ENCODE assay signal across 18 cellular contexts in genomic region chr18:26977791-26978190, GRCh38.
A peak's percentile ranks its signal among the peaks of the same experiment; 100 is the strongest.
DNase-seq lines count a peak whose midpoint lies in the region; ATAC-seq, FAIRE-seq and TF ChIP-seq lines count a peak whose summit lies in the region.
"Had no signal": no experiment of that assay in that cellular context is flagged by ENCODE, and none has a peak within 500 bp of the region (broad histone marks: within the 10 kb centered on the region; RNA-seq: fewer than 3 reads in every experiment).

No MANE protein-coding gene starts in this region.

- H3K4me3 ChIP-seq in BLaER1 treated with 17β-estradiol and CSF1 and Interleukin-3, amounts not matched to agents 10 nM and 100 nM, result no peak overlapping the region
- H3K4me3 ChIP-seq in OCI-LY1 (ENCODE audit: low read depth, low read length, poor library complexity, severe bottlenecking), result no peak overlapping the region
- no peak overlapping the region for H3K4me3 ChIP-seq in CD8-positive, alpha-beta memory T cell (ENCODE audit: low read length)
- H3K4me3 ChIP-seq: GM23338 had no signal

- no peak overlapping the region for H3K27ac ChIP-seq in BLaER1 treated with 17β-estradiol and CSF1 and Interleukin-3, amounts not matched to agents 10 nM and 100 nM
- H3K27ac ChIP-seq in OCI-LY1 (ENCODE audit: low read depth, low read length, poor library complexity, severe bottlenecking), result peak overlapping the region; percentile 83
- H3K27ac ChIP-seq in CD8-positive, alpha-beta memory T cell (ENCODE audit: low read depth, low read length), result no peak overlapping the region

- POLR2A ChIA-PET in CD8-positive, alpha-beta memory T cell (lab: Charles Lee), result no interaction called here

- H4K20me1 ChIP-seq in BLaER1 treated with 17β-estradiol and CSF1 and Interleukin-3, amounts not matched to agents 10 nM and 100 nM, result no peaks in the 10 kb centered on the region
- no peaks in the 10 kb centered on the region for H4K20me1 ChIP-seq in OCI-LY1 (ENCODE audit: insufficient read depth, low read length)

- no peak overlapping the region for H3K4me3 Mint-ChIP-seq in CD8-positive, alpha-beta memory T cell
- H3K4me3 Mint-ChIP-seq: CD14-positive monocyte; CD8-positive, alpha-beta T cell; GM23338 had no signal

- H3K4me1 Mint-ChIP-seq in CD8-positive, alpha-beta memory T cell, result no peaks in the 10 kb centered on the region
- H3K4me1 Mint-ChIP-seq: CD14-positive monocyte had no signal

- H3K27me3 ChIP-seq in BLaER1 treated with 17β-estradiol and CSF1 and Interleukin-3, amounts not matched to agents 10 nM and 100 nM, result no peaks in the 10 kb centered on the region
- H3K27me3 ChIP-seq in OCI-LY1 (ENCODE audit: insufficient read depth, low read length), result no peaks in the 10 kb centered on the region
- no peaks in the 10 kb centered on the region for H3K27me3 ChIP-seq in CD8-positive, alpha-beta memory T cell (ENCODE audit: insufficient read depth, low read length, poor library complexity, severe bottlenecking)

- H3K36me3 ChIP-seq in BLaER1 treated with 17β-estradiol and CSF1 and Interleukin-3, amounts not matched to agents 10 nM and 100 nM, result no peaks in the 10 kb centered on the region
- H3K36me3 ChIP-seq in OCI-LY1 (ENCODE audit: insufficient read depth, low read length), result no peaks in the 10 kb centered on the region
- H3K36me3 ChIP-seq in CD8-positive, alpha-beta memory T cell (ENCODE audit: insufficient read depth, low read length), result no peaks in the 10 kb centered on the region

- no peak for TF ChIP-seq CTCF in OCI-LY1 (IDR thresholded peaks at IDR 0.05; ENCODE audit: low read length)

- no peak overlapping the region for H3K27ac Mint-ChIP-seq in CD8-positive, alpha-beta memory T cell
- H3K27ac Mint-ChIP-seq: CD14-positive monocyte; CD8-positive, alpha-beta T cell; GM23338 had no signal

- H3K4me2 ChIP-seq in BLaER1 treated with 17β-estradiol and CSF1 and Interleukin-3, amounts not matched to agents 10 nM and 100 nM, result peak overlapping the region; percentile 2 to 86 (median 69); a peak in 20 of 22 replicates
- H3K4me2 ChIP-seq in OCI-LY1 (ENCODE audit: low read length), result peak overlapping the region; percentile 61
- H3K4me2 ChIP-seq: GM23338 had no signal

- H3K9me3 ChIP-seq in BLaER1 treated with 17β-estradiol and CSF1 and Interleukin-3, amounts not matched to agents 10 nM and 100 nM (replicated peaks in 1 of 11), result no peaks in the 10 kb centered on the region
- no peaks in the 10 kb centered on the region for H3K9me3 ChIP-seq in OCI-LY1 (ENCODE audit: low read length)
- no peaks in the 10 kb centered on the region for H3K9me3 ChIP-seq in CD8-positive, alpha-beta memory T cell (ENCODE audit: low read length)
- H3K9me3 ChIP-seq: Caco-2 had no signal

- peaks cover 3 to 7% (median 4%) of the 10 kb centered on the region in 5 donors for H3K9me3 Mint-ChIP-seq in CD8-positive, alpha-beta memory T cell
- H3K9me3 Mint-ChIP-seq: GM23338 had no signal

- H2AFZ ChIP-seq in OCI-LY1 (ENCODE audit: low read length), result peak overlapping the region; percentile 22; the same call in 1 of the 2 replicates
- H2AFZ ChIP-seq: GM23338 had no signal

- FAIRE-seq in GM12892 (lab: Jason Lieb, UNC), result peak; percentile 65
- FAIRE-seq: G401.6 had no signal

- H3K27me3 Mint-ChIP-seq in CD8-positive, alpha-beta memory T cell, result no peaks in the 10 kb centered on the region
- H3K27me3 Mint-ChIP-seq: B cell, IgD-negative memory B cell had no signal

- H3K4me1 ChIP-seq in BLaER1 treated with 17β-estradiol and CSF1 and Interleukin-3, amounts not matched to agents 10 nM and 100 nM, result peaks cover 29 to 49% (median 36%) of the 10 kb centered on the region in 10 experiments
- H3K4me1 ChIP-seq in OCI-LY1 (ENCODE audit: insufficient read depth, low read length, severe bottlenecking), result peaks cover 36% of the 10 kb centered on the region
- no peaks in the 10 kb centered on the region for H3K4me1 ChIP-seq in CD8-positive, alpha-beta memory T cell (ENCODE audit: insufficient read depth, low read length)
- H3K4me1 ChIP-seq: Caco-2 had no signal

- H3F3A ChIP-seq in OCI-LY1 (ENCODE audit: insufficient read depth, low read length), result no peaks in the 10 kb centered on the region

- peaks cover 0 to 3% (median 2%) of the 10 kb centered on the region in 3 donors for H3K36me3 Mint-ChIP-seq in CD8-positive, alpha-beta memory T cell
- H3K36me3 Mint-ChIP-seq: CD14-positive monocyte; CD8-positive, alpha-beta T cell; IgD-negative memory B cell had no signal

- ATAC-seq in GM18861 (IDR thresholded peaks at IDR 0.05; ENCODE audit: unreplicated experiment), result no peak
- ATAC-seq: CD8-positive, alpha-beta T cell; GM23338 had no signal

- no peak for DNase-seq in GM12892 (ENCODE audit: insufficient read length)
- DNase-seq in retina, result peak; percentile 39
- no peak for DNase-seq in CD8-positive, alpha-beta memory T cell
- no peak for DNase-seq in DMS153 treated with DMSO at 0.1 percent for 48 hours (lab: John Stamatoyannopoulos, UW; ENCODE audit: unreplicated experiment)
- DNase-seq: ACHN; Caco-2; CD8-positive, alpha-beta T cell; EL; H7; KG1 had no signal

- TF ChIP-seq POLR2A in GM12892 (IDR thresholded peaks at IDR 0.05; ENCODE audit: low read depth, low read length), result no peak

- CTCF ChIA-PET in CD8-positive, alpha-beta memory T cell (lab: Charles Lee), result no interaction called here

- H3K9ac ChIP-seq in BLaER1 treated with 17β-estradiol and CSF1 and Interleukin-3, amounts not matched to agents 10 nM and 100 nM, result no peak overlapping the region
- peak overlapping the region; percentile 21; the same call in 1 of the 2 replicates for H3K9ac ChIP-seq in OCI-LY1 (ENCODE audit: low read length)

- no peaks in the 10 kb centered on the region for H3K79me2 ChIP-seq in OCI-LY1 (ENCODE audit: insufficient read depth, low read length)

- no peaks in the 10 kb centered on the region for H3K9me2 ChIP-seq in OCI-LY1 (ENCODE audit: low read depth, low read length)
